ENCODE assay signal across 1 cellular context in the genomic region with DNA sequence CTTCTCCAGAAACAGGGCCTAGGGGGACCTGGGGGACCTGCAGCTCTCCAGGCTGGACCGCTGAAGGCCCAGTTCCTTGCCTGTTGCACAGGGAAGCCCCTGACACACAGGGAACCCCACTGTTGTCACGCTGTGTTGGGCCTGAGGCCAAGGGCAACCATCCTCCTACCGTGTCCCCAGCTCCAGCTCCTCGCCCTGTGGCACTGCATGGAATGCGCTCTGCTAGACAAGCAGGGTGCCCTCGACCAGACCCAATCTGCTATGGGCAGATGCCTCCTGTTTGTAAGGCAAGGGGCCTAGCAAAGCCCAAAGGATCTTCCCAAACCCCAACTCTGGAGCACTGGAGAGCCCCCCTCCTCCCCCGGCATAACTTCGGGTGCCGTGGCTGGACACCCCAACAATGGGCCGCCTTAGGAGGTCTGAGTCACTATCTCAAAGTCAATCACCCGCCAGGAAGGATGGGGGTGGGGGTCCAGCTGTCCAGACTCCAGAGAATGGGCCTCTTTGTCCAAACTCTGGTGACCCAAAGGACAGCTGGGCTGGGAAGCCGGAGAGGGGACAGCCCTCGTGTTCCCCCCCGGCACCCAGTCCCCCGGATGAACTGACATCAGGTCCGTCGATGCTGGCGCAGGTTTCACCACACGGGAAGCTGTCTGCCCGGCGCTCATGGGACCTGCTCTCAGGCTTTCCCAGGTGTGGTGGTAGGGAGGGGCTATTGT.
TF ChIP-seq lines count a peak whose summit lies in the region.

No MANE protein-coding gene starts in this region.

TF ChIP-seq in HCT116, 20 proteins besides CTCF, POLR2A, EP300 and RAD21:
- TF ChIP-seq ELF1 (IDR thresholded peaks at IDR 0.05; ENCODE audit: borderline replicate concordance, low read depth) (no peak), TCF7L2 (IDR thresholded peaks at IDR 0.05; ENCODE audit: borderline replicate concordance, extremely low read depth, insufficient read depth, insufficient read length) (no peak), JUND (IDR thresholded peaks at IDR 0.05) (no peak), SP1 (IDR thresholded peaks at IDR 0.05; ENCODE audit: low read depth) (no peak), ZNF274 (IDR thresholded peaks at IDR 0.05; ENCODE audit: low read depth, low read length) (no peak), YY1 (IDR thresholded peaks at IDR 0.05; ENCODE audit: extremely low read depth, insufficient replicate concordance, low read depth, low read length) (no peak), SIN3A (IDR thresholded peaks at IDR 0.05; ENCODE audit: low read depth) (no peak), POLR2AphosphoS5 (IDR thresholded peaks at IDR 0.05; ENCODE audit: low read depth, low read length) (no peak), ZFX (IDR thresholded peaks at IDR 0.05) (no peak), EGR1 (IDR thresholded peaks at IDR 0.05; ENCODE audit: low read depth) (no peak), FOSL1 (IDR thresholded peaks at IDR 0.05; ENCODE audit: low read depth) (no peak)
- TF ChIP-seq, protein P1, sequence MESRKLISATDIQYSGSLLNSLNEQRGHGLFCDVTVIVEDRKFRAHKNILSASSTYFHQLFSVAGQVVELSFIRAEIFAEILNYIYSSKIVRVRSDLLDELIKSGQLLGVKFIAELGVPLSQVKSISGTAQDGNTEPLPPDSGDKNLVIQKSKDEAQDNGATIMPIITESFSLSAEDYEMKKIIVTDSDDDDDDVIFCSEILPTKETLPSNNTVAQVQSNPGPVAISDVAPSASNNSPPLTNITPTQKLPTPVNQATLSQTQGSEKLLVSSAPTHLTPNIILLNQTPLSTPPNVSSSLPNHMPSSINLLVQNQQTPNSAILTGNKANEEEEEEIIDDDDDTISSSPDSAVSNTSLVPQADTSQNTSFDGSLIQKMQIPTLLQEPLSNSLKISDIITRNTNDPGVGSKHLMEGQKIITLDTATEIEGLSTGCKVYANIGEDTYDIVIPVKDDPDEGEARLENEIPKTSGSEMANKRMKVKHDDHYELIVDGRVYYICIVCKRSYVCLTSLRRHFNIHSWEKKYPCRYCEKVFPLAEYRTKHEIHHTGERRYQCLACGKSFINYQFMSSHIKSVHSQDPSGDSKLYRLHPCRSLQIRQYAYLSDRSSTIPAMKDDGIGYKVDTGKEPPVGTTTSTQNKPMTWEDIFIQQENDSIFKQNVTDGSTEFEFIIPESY (IDR thresholded peaks at IDR 0.05; ENCODE audit: extremely low read depth, insufficient replicate concordance, low read length) = no peak
- TF ChIP-seq, protein P2, sequence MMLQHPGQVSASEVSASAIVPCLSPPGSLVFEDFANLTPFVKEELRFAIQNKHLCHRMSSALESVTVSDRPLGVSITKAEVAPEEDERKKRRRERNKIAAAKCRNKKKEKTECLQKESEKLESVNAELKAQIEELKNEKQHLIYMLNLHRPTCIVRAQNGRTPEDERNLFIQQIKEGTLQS (IDR thresholded peaks at IDR 0.05) = no peak
- TF ChIP-seq, protein P3, sequence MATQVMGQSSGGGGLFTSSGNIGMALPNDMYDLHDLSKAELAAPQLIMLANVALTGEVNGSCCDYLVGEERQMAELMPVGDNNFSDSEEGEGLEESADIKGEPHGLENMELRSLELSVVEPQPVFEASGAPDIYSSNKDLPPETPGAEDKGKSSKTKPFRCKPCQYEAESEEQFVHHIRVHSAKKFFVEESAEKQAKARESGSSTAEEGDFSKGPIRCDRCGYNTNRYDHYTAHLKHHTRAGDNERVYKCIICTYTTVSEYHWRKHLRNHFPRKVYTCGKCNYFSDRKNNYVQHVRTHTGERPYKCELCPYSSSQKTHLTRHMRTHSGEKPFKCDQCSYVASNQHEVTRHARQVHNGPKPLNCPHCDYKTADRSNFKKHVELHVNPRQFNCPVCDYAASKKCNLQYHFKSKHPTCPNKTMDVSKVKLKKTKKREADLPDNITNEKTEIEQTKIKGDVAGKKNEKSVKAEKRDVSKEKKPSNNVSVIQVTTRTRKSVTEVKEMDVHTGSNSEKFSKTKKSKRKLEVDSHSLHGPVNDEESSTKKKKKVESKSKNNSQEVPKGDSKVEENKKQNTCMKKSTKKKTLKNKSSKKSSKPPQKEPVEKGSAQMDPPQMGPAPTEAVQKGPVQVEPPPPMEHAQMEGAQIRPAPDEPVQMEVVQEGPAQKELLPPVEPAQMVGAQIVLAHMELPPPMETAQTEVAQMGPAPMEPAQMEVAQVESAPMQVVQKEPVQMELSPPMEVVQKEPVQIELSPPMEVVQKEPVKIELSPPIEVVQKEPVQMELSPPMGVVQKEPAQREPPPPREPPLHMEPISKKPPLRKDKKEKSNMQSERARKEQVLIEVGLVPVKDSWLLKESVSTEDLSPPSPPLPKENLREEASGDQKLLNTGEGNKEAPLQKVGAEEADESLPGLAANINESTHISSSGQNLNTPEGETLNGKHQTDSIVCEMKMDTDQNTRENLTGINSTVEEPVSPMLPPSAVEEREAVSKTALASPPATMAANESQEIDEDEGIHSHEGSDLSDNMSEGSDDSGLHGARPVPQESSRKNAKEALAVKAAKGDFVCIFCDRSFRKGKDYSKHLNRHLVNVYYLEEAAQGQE (IDR thresholded peaks at IDR 0.05; ENCODE audit: low read depth) = no peak
- TF ChIP-seq, protein P4, sequence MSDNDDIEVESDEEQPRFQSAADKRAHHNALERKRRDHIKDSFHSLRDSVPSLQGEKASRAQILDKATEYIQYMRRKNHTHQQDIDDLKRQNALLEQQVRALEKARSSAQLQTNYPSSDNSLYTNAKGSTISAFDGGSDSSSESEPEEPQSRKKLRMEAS (IDR thresholded peaks at IDR 0.05) = no peak
